Comparison of ENCODE assay signal across 9 cellular contexts in genomic region chr2:69180974-69181373, GRCh38.
"Had no signal": no experiment of that assay in that cellular context is flagged by ENCODE, and none has a peak within 500 bp of the region (broad histone marks: within the 10 kb centered on the region; RNA-seq: fewer than 3 reads in every experiment).

No MANE protein-coding gene starts in this region.

- H3K9me3 ChIP-seq: transverse colon had no signal

- H3K9me3 Mint-ChIP-seq: activated T-helper 1 cell treated with anti-CD3 and anti-CD28 coated beads, Interleukin-12 subunit alpha, Interleukin-12 subunit beta, Interleukin-2, Interleukin-4 antibody, amounts not matched to agents 30 ng/mL and 10 ng/mL and 1 ng/mL, durations not matched to agents 14 hours and 24 hours and 36 hours; nephron had no signal

- H3K4me3 Mint-ChIP-seq: activated CD8-positive, alpha-beta T cell treated with anti-CD3 and anti-CD28 coated beads, Interleukin-2, amount 10 ng/mL, durations not matched to agents 7 days and 5 days; activated T-helper 1 cell treated with anti-CD3 and anti-CD28 coated beads, Interleukin-12 subunit alpha, Interleukin-12 subunit beta, Interleukin-2, Interleukin-4 antibody, amounts not matched to agents 30 ng/mL and 10 ng/mL and 1 ng/mL, durations not matched to agents 14 hours and 24 hours and 36 hours; nephron had no signal

- H3K27me3 ChIP-seq: transverse colon had no signal

- DNase-seq: activated CD8-positive, alpha-beta memory T cell treated with anti-CD3 and anti-CD28 coated beads, Interleukin-2, amount 50 U/mL, for 48 hours; activated CD8-positive, alpha-beta T cell treated with anti-CD3 and anti-CD28 coated beads, Interleukin-2, amount 10 ng/mL, durations not matched to agents 7 days and 5 days; activated naive CD4-positive, alpha-beta T cell; foreskin fibroblast; T-helper 9 cell; transverse colon had no signal

- H3K36me3 ChIP-seq: transverse colon had no signal

- ATAC-seq: activated CD8-positive, alpha-beta T cell treated with anti-CD3 and anti-CD28 coated beads, Interleukin-2, amount 10 ng/mL, durations not matched to agents 7 days and 5 days; esophagus mucosa had no signal

- H3K4me3 ChIP-seq: transverse colon had no signal

- H3K27ac Mint-ChIP-seq: activated CD8-positive, alpha-beta T cell treated with anti-CD3 and anti-CD28 coated beads, Interleukin-2, amount 10 ng/mL, durations not matched to agents 7 days and 5 days; activated T-helper 1 cell treated with anti-CD3 and anti-CD28 coated beads, Interleukin-12 subunit alpha, Interleukin-12 subunit beta, Interleukin-2, Interleukin-4 antibody, amounts not matched to agents 30 ng/mL and 10 ng/mL and 1 ng/mL, durations not matched to agents 14 hours and 24 hours and 36 hours had no signal
